Comparison of ENCODE assay signal across 8 cellular contexts in the genomic region with DNA sequence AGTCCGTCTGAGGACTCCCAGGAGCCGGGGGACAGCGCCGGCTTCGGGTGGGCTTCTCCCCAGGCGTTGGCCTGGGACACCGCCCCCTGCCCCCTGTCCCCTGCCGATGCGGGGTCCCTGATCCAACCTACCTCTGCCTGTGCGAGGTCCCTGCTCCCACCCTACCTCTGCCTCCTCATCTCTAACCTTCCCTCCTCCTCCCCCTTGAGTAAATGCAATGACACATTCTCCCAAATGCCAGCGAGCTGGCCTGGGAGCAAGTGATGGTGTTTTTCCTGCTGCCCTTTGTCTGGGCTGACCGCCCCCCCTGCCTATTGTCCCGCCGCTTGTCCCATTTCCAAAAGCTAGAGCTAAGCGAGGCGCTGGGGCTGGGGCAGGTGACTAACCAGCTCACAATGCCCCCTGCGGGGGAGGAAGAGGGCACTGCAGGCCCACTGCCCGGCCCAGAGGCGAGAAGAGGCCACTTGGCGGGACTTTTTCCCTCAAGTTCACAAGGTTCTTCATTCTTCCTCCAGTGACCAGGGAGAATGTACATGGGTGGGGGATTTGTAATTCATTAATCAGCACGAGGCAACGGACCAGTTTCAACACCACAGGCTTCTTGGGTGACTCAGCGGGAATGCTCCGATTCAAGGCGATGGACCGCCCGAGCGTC. TPM values are rescaled to one million over a fixed set of nuclear protein-coding genes. Genes with fewer than 3 reads are reported as not detected.
DNase-seq lines count a peak whose midpoint lies in the region; ATAC-seq and TF ChIP-seq lines count a peak whose summit lies in the region.

No MANE protein-coding gene starts in this region.

- ATAC-seq in esophagus mucosa, result peak; percentile 48
- peak; percentile 72 to 87 for ATAC-seq in upper lobe of left lung (ENCODE audit: low FRiP score in 2 of 2)
- ATAC-seq in GM18858 (IDR thresholded peaks at IDR 0.05; ENCODE audit: unreplicated experiment), result no peak

- DNase-seq in SIG-M5 treated with dmso at 0.1 percent for 504 hours (lab: John Stamatoyannopoulos, UW; ENCODE audit: unreplicated experiment) (peak; percentile 85), SIG-M5 (lab: John Stamatoyannopoulos, UW) (no peak), MM.1S (peak; percentile 72), upper lobe of left lung (peak; percentile 86 to 94)
- DNase-seq in activated CD4-positive, alpha-beta T cell treated with anti-CD3 and anti-CD28 coated beads, Interleukin-2, amount 50 U/mL, for 1 hour, result peak; percentile 46

- TF ChIP-seq EP300 in upper lobe of left lung (IDR thresholded peaks at IDR 0.05), result no peak

- peak overlapping the region; percentile 44 for H2AFZ ChIP-seq in MM.1S (ENCODE audit: low read length)

- H3K36me3 ChIP-seq in MM.1S (replicated peaks; ENCODE audit: insufficient read depth, low read length), result no peaks in the 10 kb centered on the region
- H3K36me3 ChIP-seq in muscle layer of colon (ENCODE audit: insufficient read depth, low read length), result no peaks in the 10 kb centered on the region
- no peaks in the 10 kb centered on the region for H3K36me3 ChIP-seq in upper lobe of left lung

- H3K27ac ChIP-seq in MM.1S (ENCODE audit: low read length) (no peak overlapping the region), muscle layer of colon (ENCODE audit: low read depth, low read length) (peak overlapping the region; percentile 66), upper lobe of left lung (peak overlapping the region; percentile 88 to 99 (median 96))

- no peaks in the 10 kb centered on the region for H3K79me2 ChIP-seq in MM.1S (ENCODE audit: low read length)

- WGBS in upper lobe of left lung, 2 donors, result 2 to 4% methylated on average over 13 to 25 of the region's 28 CpGs

- H3K27me3 ChIP-seq in MM.1S (replicated peaks; ENCODE audit: insufficient read depth, low read length), result peaks cover 24% of the 10 kb centered on the region
- no peaks in the 10 kb centered on the region for H3K27me3 ChIP-seq in muscle layer of colon (ENCODE audit: control insufficient read depth in 1 of 2, insufficient read depth in 2 of 2, low read length in 2 of 2)
- no peaks in the 10 kb centered on the region for H3K27me3 ChIP-seq in upper lobe of left lung

- TF ChIP-seq POLR2A in upper lobe of left lung (IDR thresholded peaks at IDR 0.05), result peak in 2 of 4 donors; percentile 35 to 48

- peaks cover 9% of the 10 kb centered on the region; the same call in 1 of the 2 replicates for H3F3A ChIP-seq in MM.1S (ENCODE audit: insufficient read depth, low read length)

- H3K9ac ChIP-seq in MM.1S (ENCODE audit: low read length), result peak overlapping the region; percentile 64; the same call in 1 of the 2 replicates
- H3K9ac ChIP-seq in muscle layer of colon (ENCODE audit: low read length), result no peak overlapping the region

- H3K4me2 ChIP-seq in MM.1S (ENCODE audit: low read depth, low read length), result peak overlapping the region; percentile 81

- TF ChIP-seq CTCF in MM.1S (IDR thresholded peaks at IDR 0.05; ENCODE audit: low read length), result peak; percentile 73
- TF ChIP-seq CTCF in upper lobe of left lung (IDR thresholded peaks at IDR 0.05), result peak; percentile 44 to 84 (median 70)

- H3K9me3 ChIP-seq in MM.1S (replicated peaks; ENCODE audit: insufficient read depth, low read length), result no peaks in the 10 kb centered on the region
- no peaks in the 10 kb centered on the region for H3K9me3 ChIP-seq in muscle layer of colon (ENCODE audit: low read length)
- no peaks in the 10 kb centered on the region for H3K9me3 ChIP-seq in upper lobe of left lung

- no peaks in the 10 kb centered on the region for H3K9me2 ChIP-seq in MM.1S (replicated peaks; ENCODE audit: insufficient read depth, low read length)

- H3K4me3 ChIP-seq in MM.1S (ENCODE audit: low read length) (peak overlapping the region; percentile 66), muscle layer of colon (ENCODE audit: low read depth in 1 of 2, low read length in 2 of 2) (peak overlapping the region in 1 of 2 donors; percentile 50), upper lobe of left lung (peak overlapping the region; percentile 71 to 86 (median 80))

- H3K4me1 ChIP-seq in MM.1S (ENCODE audit: low read length) (peaks cover 4% of the 10 kb centered on the region; the same call in 1 of the 2 replicates), muscle layer of colon (ENCODE audit: insufficient read depth, low read length) (peaks cover 45% of the 10 kb centered on the region), upper lobe of left lung (peaks cover 39 to 60% (median 45%) of the 10 kb centered on the region in 4 donors)

- H4K20me1 ChIP-seq in MM.1S (ENCODE audit: insufficient read depth, low read length), result no peaks in the 10 kb centered on the region

RNA-seq across cellular contexts. Expression of a gene that starts 0.6 kb away (rescaled TPM):
- total RNA-seq in esophagus mucosa, result 1.6 TPM
- total RNA-seq in upper lobe of left lung, result 10 to 100 TPM in 2 of 6 donors, 1 to 10 TPM in 4; 3.7 to 29.5 (median 6.0) TPM

RNA-seq across cellular contexts. Expression of a gene that starts 17.7 kb away (rescaled TPM):
- total RNA-seq in esophagus mucosa, result 15.3 TPM
- total RNA-seq in upper lobe of left lung, result 100 to 1,000 TPM in 1 of 6 donors, 10 to 100 TPM in 5; 20.4 to 115 (median 28.2) TPM

RNA-seq across cellular contexts. Expression of a gene that starts 20.7 kb away (rescaled TPM):
- total RNA-seq in esophagus mucosa, result 61.7 TPM
- 100 to 1,000 TPM in 4 of 6 donors, 10 to 100 TPM in 2; 55.5 to 173 (median 106) TPM for total RNA-seq in upper lobe of left lung

RNA-seq across cellular contexts. Expression of a gene that starts 27.6 kb away (rescaled TPM):
- total RNA-seq in esophagus mucosa (188 TPM), upper lobe of left lung (100 to 1,000 TPM in 3 of 6 donors, 10 to 100 TPM in 3; 83.8 to 191 (median 135) TPM)

RNA-seq across cellular contexts. Expression of a gene that starts 29.8 kb away (rescaled TPM):
- total RNA-seq in esophagus mucosa (1.5 TPM), upper lobe of left lung (10 to 100 TPM in 5 of 6 donors, 1 to 10 TPM in 1; 8.4 to 45.3 (median 32.7) TPM)
